Comparison of ENCODE assay signal across 29 cellular contexts in the genomic region with DNA sequence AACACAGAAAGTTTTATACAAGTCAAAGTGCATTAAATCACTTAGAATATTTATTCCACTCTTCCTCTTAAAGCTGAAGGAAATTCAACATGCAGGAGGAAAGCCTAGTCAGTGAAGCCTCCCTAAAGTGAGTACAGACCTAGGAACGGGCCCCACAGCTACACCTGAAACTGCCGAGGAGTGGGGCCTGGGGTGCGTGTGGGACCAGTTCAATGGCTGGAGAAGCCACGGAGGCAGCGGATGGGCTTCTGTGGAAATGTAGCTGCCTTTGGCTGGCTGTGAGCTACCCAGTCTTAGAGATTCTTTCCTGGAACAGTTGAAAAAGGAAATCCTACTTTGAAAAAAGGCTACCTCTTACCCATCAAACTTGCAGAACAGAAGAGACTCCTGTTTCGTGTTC. TPM values are rescaled to one million over a fixed set of nuclear protein-coding genes. Genes with fewer than 3 reads are reported as not detected.
DNase-seq lines count a peak whose midpoint lies in the region; TF ChIP-seq lines count a peak whose summit lies in the region.
"Had no signal": no experiment of that assay in that cellular context is flagged by ENCODE, and none has a peak within 500 bp of the region (broad histone marks: within the 10 kb centered on the region; RNA-seq: fewer than 3 reads in every experiment).

No MANE protein-coding gene starts in this region.

- H3K4me2 ChIP-seq in GM23248 (ENCODE audit: unreplicated experiment) (no peak overlapping the region), OCI-LY7 (ENCODE audit: low read length) (no peak overlapping the region), mammary epithelial cell (ENCODE audit: insufficient read depth, low read depth, low read length) (no peak overlapping the region)
- H3K4me2 ChIP-seq: neural progenitor cell had no signal

- TSS peak; percentile 61 for BruUV-seq in OCI-LY7 (replicated peaks; lab: Mats Ljungman, UMichigan)
- no TSS peak for BruUV-seq in mammary epithelial cell (replicated peaks; lab: Mats Ljungman, UMichigan)

- TF ChIP-seq POLR2A in lower leg skin (IDR thresholded peaks at IDR 0.05) = no peak

- H3K9ac ChIP-seq in GM23248 (0 out of 2 replicates have a peak overlapping the region, but pooled peaks have one; percentile 16), endodermal cell (ENCODE audit: extremely low read depth, low read length, poor library complexity, severe bottlenecking) (no peak overlapping the region), mammary epithelial cell (ENCODE audit: insufficient read depth, low read length) (no peak overlapping the region)
- H3K9ac ChIP-seq: neural progenitor cell had no signal

- H3K27ac Mint-ChIP-seq in endodermal cell (peak overlapping the region; percentile 16), nephron progenitor cell (peak overlapping the region; percentile 85)
- H3K27ac Mint-ChIP-seq: neural progenitor cell had no signal

- 97% methylated on average over 6 of the region's 6 CpGs for WGBS in GM23248 (ENCODE audit: low coverage in 1 of 2, low lambda C conversion rate in 2 of 2, missing lambda C conversion rate in 2 of 2), 2 experiments
- WGBS in endodermal cell (ENCODE audit: insufficient coverage in 1 of 2, insufficient read length in 1 of 2), 2 experiments = 94% methylated on average over 4 to 6 of the region's 6 CpGs
- 100% methylated on average over 3 of the region's 6 CpGs for WGBS in mammary epithelial cell (ENCODE audit: low coverage, missing lambda C conversion rate)
- 86 to 89% methylated on average over 6 of the region's 6 CpGs for WGBS in lower leg skin, 2 donors

- no peaks in the 10 kb centered on the region for H3K27me3 Mint-ChIP-seq in endodermal cell (ENCODE audit: insufficient read depth)
- no peaks in the 10 kb centered on the region for H3K27me3 Mint-ChIP-seq in nephron progenitor cell (ENCODE audit: low read depth, poor library complexity)

- dilution Hi-C loops in mammary epithelial cell (cut with HindIII; ENCODE audit: low sequenced_read_pairs) = loop anchor here (10.0 kb wide), 1 partner anchor 56 kb away; no protein-coding TSS in a partner anchor

- peaks cover 35% of the 10 kb centered on the region for H3F3A ChIP-seq in GM23248 (ENCODE audit: insufficient read depth)

- POLR2A ChIA-PET in OCI-LY7 (lab: Charles Lee) = interaction anchor here (0.7 kb wide), 2 partner anchors 34 to 85 kb away, joined by 3 read pairs; no protein-coding TSS in a partner anchor

- H3K27ac ChIP-seq in GM23248 = peak overlapping the region; percentile 11; the same call in 1 of the 2 replicates
- no peak overlapping the region for H3K27ac ChIP-seq in OCI-LY7 (ENCODE audit: low read depth, low read length, poor library complexity, severe bottlenecking)
- H3K27ac ChIP-seq in endodermal cell (ENCODE audit: low read depth, low read length) = no peak overlapping the region
- H3K27ac ChIP-seq in mammary epithelial cell (ENCODE audit: insufficient read depth, low read depth, low read length) = no peak overlapping the region
- H3K27ac ChIP-seq: body of pancreas, neural progenitor cell, SJCRH30, testis had no signal

- no peak for TF ChIP-seq CTCF in OCI-LY7 (conservative IDR thresholded peaks at IDR 0.05; ENCODE audit: low read length)
- TF ChIP-seq CTCF in endodermal cell (conservative IDR thresholded peaks at IDR 0.05) = no peak
- no peak for TF ChIP-seq CTCF in nephron progenitor cell (IDR thresholded peaks at IDR 0.05)
- no peak for TF ChIP-seq CTCF in mammary epithelial cell (conservative IDR thresholded peaks at IDR 0.05 in 1 of 2, IDR thresholded peaks at IDR 0.05 in 1 of 2; ENCODE audit: extremely low read depth in 1 of 2, insufficient read depth in 1 of 2, low read depth in 1 of 2, low read length in 2 of 2)
- no peak for TF ChIP-seq CTCF in lower leg skin (IDR thresholded peaks at IDR 0.05)

- no peaks in the 10 kb centered on the region for H3K9me2 ChIP-seq in GM23248 (ENCODE audit: insufficient read depth)
- H3K9me2 ChIP-seq in OCI-LY7 (ENCODE audit: insufficient read depth, low read length) = no peaks in the 10 kb centered on the region

- intact Hi-C loops in OCI-LY7 (cut with micrococcal nuclease; ENCODE audit: unreplicated experiment) (no loop called here), mammary epithelial cell (cut with micrococcal nuclease) (no loop called here), lower leg skin (cut with DNase I; ENCODE audit: low total_unique reads) (no loop called here)

- H3K4me3 Mint-ChIP-seq in endodermal cell (no peak overlapping the region), nephron progenitor cell (no peak overlapping the region)
- H3K4me3 Mint-ChIP-seq: CD14-positive monocyte, neural progenitor cell had no signal

- no peak overlapping the region for H3K4me3 ChIP-seq in GM23248
- no peak overlapping the region for H3K4me3 ChIP-seq in OCI-LY7 (ENCODE audit: low read depth, low read length, poor library complexity, severe bottlenecking)
- H3K4me3 ChIP-seq in endodermal cell (ENCODE audit: low read length) = no peak overlapping the region
- H3K4me3 ChIP-seq in mammary epithelial cell (replicated peaks in 1 of 3; ENCODE audit: insufficient read depth in 1 of 3, low read depth in 2 of 3, low read length in 3 of 3) = no peak overlapping the region
- no peak overlapping the region for H3K4me3 ChIP-seq in lower leg skin (ENCODE audit: low read depth, poor library complexity, severe bottlenecking)
- H3K4me3 ChIP-seq: body of pancreas, dorsolateral prefrontal cortex, neural progenitor cell, SJCRH30, testis, uterus had no signal

- H4K20me1 ChIP-seq in GM23248 (ENCODE audit: insufficient read depth) (no peaks in the 10 kb centered on the region), OCI-LY7 (ENCODE audit: insufficient read depth, low read length) (peaks cover 6% of the 10 kb centered on the region; the same call in 1 of the 2 replicates), mammary epithelial cell (ENCODE audit: insufficient read depth, low read length) (no peaks in the 10 kb centered on the region)

- H3K4me1 Mint-ChIP-seq in endodermal cell (peaks cover 3% of the 10 kb centered on the region), nephron progenitor cell (peaks cover 6% of the 10 kb centered on the region)
- H3K4me1 Mint-ChIP-seq: CD14-positive monocyte, neural progenitor cell had no signal

- no peaks in the 10 kb centered on the region for H3K27me3 ChIP-seq in GM23248 (replicated peaks; ENCODE audit: insufficient read depth)
- no peaks in the 10 kb centered on the region for H3K27me3 ChIP-seq in endodermal cell (ENCODE audit: control insufficient read depth, insufficient read depth, low read length, poor library complexity, severe bottlenecking)
- H3K27me3 ChIP-seq in mammary epithelial cell (ENCODE audit: insufficient read depth, low read length) = no peaks in the 10 kb centered on the region
- H3K27me3 ChIP-seq: body of pancreas, dorsolateral prefrontal cortex, neural progenitor cell, SJCRH30, testis, uterus had no signal

- H3K79me2 ChIP-seq in GM23248 (ENCODE audit: insufficient read depth) (peaks cover 43% of the 10 kb centered on the region), OCI-LY7 (ENCODE audit: insufficient read depth, low read depth, low read length) (peaks cover 18% of the 10 kb centered on the region), mammary epithelial cell (ENCODE audit: insufficient read depth, low read length) (peaks cover 35% of the 10 kb centered on the region)

- peaks cover 49% of the 10 kb centered on the region for H3K36me3 Mint-ChIP-seq in endodermal cell (ENCODE audit: low read depth)
- H3K36me3 Mint-ChIP-seq in nephron progenitor cell (ENCODE audit: low read depth) = peaks cover 37% of the 10 kb centered on the region

- no peaks in the 10 kb centered on the region for H3K9me3 Mint-ChIP-seq in endodermal cell
- no peaks in the 10 kb centered on the region for H3K9me3 Mint-ChIP-seq in nephron progenitor cell
- H3K9me3 Mint-ChIP-seq: CD14-positive monocyte, neural progenitor cell had no signal

- CTCF ChIA-PET in OCI-LY7 (lab: Charles Lee; ENCODE audit: unreplicated experiment) = no interaction called here
- CTCF ChIA-PET in mammary epithelial cell (lab: Charles Lee; ENCODE audit: low non-redundant PET) = interaction anchor here (0.5 kb wide), 1 partner anchor 612 kb away, joined by 3 read pairs; no protein-coding TSS in a partner anchor

- H3K36me3 ChIP-seq in GM23248 (ENCODE audit: low read depth) (peaks cover 48% of the 10 kb centered on the region), OCI-LY7 (ENCODE audit: insufficient read depth, low read length) (peaks cover 79% of the 10 kb centered on the region), endodermal cell (ENCODE audit: control insufficient read depth, insufficient read depth, low read length) (peaks cover 55% of the 10 kb centered on the region), mammary epithelial cell (ENCODE audit: insufficient read depth, low read length) (peaks cover 27% of the 10 kb centered on the region)
- H3K36me3 ChIP-seq: neural progenitor cell, uterus had no signal

- H2AFZ ChIP-seq in GM23248 (no peak overlapping the region), OCI-LY7 (ENCODE audit: low read length) (no peak overlapping the region), mammary epithelial cell (ENCODE audit: low read depth, low read length) (no peak overlapping the region)
- H2AFZ ChIP-seq: neural progenitor cell had no signal

- H3K4me1 ChIP-seq in GM23248 (ENCODE audit: insufficient read depth) = no peaks in the 10 kb centered on the region
- peaks cover 27% of the 10 kb centered on the region for H3K4me1 ChIP-seq in OCI-LY7 (ENCODE audit: insufficient read depth, low read length, poor library complexity, severe bottlenecking)
- H3K4me1 ChIP-seq in endodermal cell (ENCODE audit: control insufficient read depth, insufficient read depth, low read length) = no peaks in the 10 kb centered on the region
- H3K4me1 ChIP-seq in mammary epithelial cell (ENCODE audit: insufficient read depth, low read length) = no peaks in the 10 kb centered on the region
- H3K4me1 ChIP-seq: SJCRH30, uterus had no signal

- in situ Hi-C loops in GM23248 (cut with MboI) (no loop called here), mammary epithelial cell (cut with MboI; ENCODE audit: low sequenced_read_pairs in 2 of 2) (no loop called here)

- DNase-seq in GM23248 (no peak), OCI-LY7 (ENCODE audit: low spot score) (no peak), endodermal cell (no peak), nephron progenitor cell (no peak), mammary epithelial cell (no peak), GM19240 (ENCODE audit: insufficient read length, low spot score) (no peak), DMS79 treated with DMSO at 0.1 percent for 48 hours (lab: John Stamatoyannopoulos, UW) (no peak), lower leg skin (ENCODE audit: low spot score in 2 of 2) (no peak)
- DNase-seq: activated CD4-positive, alpha-beta T cell treated with anti-CD3 and anti-CD28 coated beads for 1 hour; activated naive CD4-positive, alpha-beta T cell; activated T-cell treated with anti-CD3 and anti-CD28 coated beads for 4 hours; body of pancreas; dorsolateral prefrontal cortex; left ventricle myocardium superior; NCI-H1105; NCI-H2029; NCI-H226; SJCRH30; stimulated activated CD4-positive, alpha-beta T cell treated with anti-CD3 and anti-CD28 coated beads, Interleukin-15, amount 100 ng/mL, for 24 hours; stimulated activated naive CD8-positive, alpha-beta T cell treated with anti-CD3 and anti-CD28 coated beads, Interleukin-15, Interleukin-2, amounts not matched to agents 100 U/mL and 50 U/mL, for 24 hours; T-helper 1 cell; testis; uterus had no signal

- H3K9me3 ChIP-seq in GM23248 (ENCODE audit: low read depth) (no peaks in the 10 kb centered on the region), OCI-LY7 (ENCODE audit: low read length) (no peaks in the 10 kb centered on the region), endodermal cell (ENCODE audit: control insufficient read depth, low read length) (no peaks in the 10 kb centered on the region), mammary epithelial cell (replicated peaks; ENCODE audit: insufficient read depth, low read length) (no peaks in the 10 kb centered on the region)
- H3K9me3 ChIP-seq: body of pancreas, SJCRH30, testis, uterus had no signal

RNA-seq across cellular contexts. Expression of a gene that starts 16.6 kb away (rescaled TPM):
- 21.9 and 31.5 TPM in 2 replicates for total RNA-seq in GM23248 (2014; rRNA removed; shearing (Covaris generic))
- polyA plus RNA-seq in GM23248 (2016; fragmentation: Nextera tagmentation; extraction: Ambion mirVana) (75.0 and 77.6 TPM in 2 replicates), mammary epithelial cell (76.4 TPM)
- 70.0 and 74.0 TPM in 2 replicates for total RNA-seq in OCI-LY7 (2014; rRNA removed; shearing (Covaris generic))
- total RNA-seq in OCI-LY7 (2022) (91.5 and 107 TPM in 2 replicates), endodermal cell (10 to 100 TPM; 50.9 to 51.4 TPM), mammary epithelial cell (10 to 100 TPM; 21.2 to 79.8 TPM), lower leg skin (10 to 100 TPM; 34.8 to 45.5 (median 42.3) TPM)
- polyA plus RNA-seq in endodermal cell (2013, experiment 1 of 2) = 34.2 TPM
- 34.9 TPM for polyA plus RNA-seq in endodermal cell (2013, experiment 2 of 2)
- polyA minus RNA-seq in mammary epithelial cell = 46.6 TPM

RNA-seq across cellular contexts. Expression of a gene that starts 16.8 kb away (rescaled TPM):
- total RNA-seq in GM23248 (2014; rRNA removed; shearing (Covaris generic)) = 1,199 and 1,347 TPM in 2 replicates
- polyA plus RNA-seq in GM23248 (2016; fragmentation: Nextera tagmentation; extraction: Ambion mirVana) (1,193 and 1,202 TPM in 2 replicates), mammary epithelial cell (2,723 TPM)
- 4,825 and 6,190 TPM in 2 replicates for total RNA-seq in OCI-LY7 (2014; rRNA removed; shearing (Covaris generic))
- total RNA-seq in OCI-LY7 (2022) (1,679 and 1,713 TPM in 2 replicates), endodermal cell (1,000 to 10,000 TPM; 1,507 to 1,578 TPM), mammary epithelial cell (1,000 to 10,000 TPM; 1,457 to 1,657 TPM), lower leg skin (1,000 to 10,000 TPM; 2,721 to 5,210 (median 3,159) TPM)
- polyA plus RNA-seq in endodermal cell (2013, experiment 1 of 2) = 1,782 TPM
- 1,780 TPM for polyA plus RNA-seq in endodermal cell (2013, experiment 2 of 2)
- polyA minus RNA-seq in mammary epithelial cell = 1,172 TPM

RNA-seq across cellular contexts. Expression of a gene that starts 25.3 kb away (rescaled TPM):
- not detected in 2 replicates for total RNA-seq in GM23248 (2014; rRNA removed; shearing (Covaris generic))
- polyA plus RNA-seq in GM23248 (2016; fragmentation: Nextera tagmentation; extraction: Ambion mirVana) (not detected in 2 replicates), mammary epithelial cell (not detected)
- total RNA-seq in OCI-LY7 (2014; rRNA removed; shearing (Covaris generic)) = not detected in 2 replicates
- total RNA-seq in OCI-LY7 (2022) (not detected in 2 replicates), endodermal cell (not detected), mammary epithelial cell (not detected), lower leg skin (not detected)
- not detected for polyA plus RNA-seq in endodermal cell (2013, experiment 1 of 2)
- not detected for polyA plus RNA-seq in endodermal cell (2013, experiment 2 of 2)
- polyA minus RNA-seq in mammary epithelial cell = not detected
- total RNA-seq: glomerular endothelial cell, H1, left ventricle myocardium superior, M059J, SJCRH30 had no signal
- polyA plus RNA-seq: adipose tissue, CD14-positive monocyte, H1 had no signal
